13 cellular contexts compared by ENCODE assay signal in the genomic region with DNA sequence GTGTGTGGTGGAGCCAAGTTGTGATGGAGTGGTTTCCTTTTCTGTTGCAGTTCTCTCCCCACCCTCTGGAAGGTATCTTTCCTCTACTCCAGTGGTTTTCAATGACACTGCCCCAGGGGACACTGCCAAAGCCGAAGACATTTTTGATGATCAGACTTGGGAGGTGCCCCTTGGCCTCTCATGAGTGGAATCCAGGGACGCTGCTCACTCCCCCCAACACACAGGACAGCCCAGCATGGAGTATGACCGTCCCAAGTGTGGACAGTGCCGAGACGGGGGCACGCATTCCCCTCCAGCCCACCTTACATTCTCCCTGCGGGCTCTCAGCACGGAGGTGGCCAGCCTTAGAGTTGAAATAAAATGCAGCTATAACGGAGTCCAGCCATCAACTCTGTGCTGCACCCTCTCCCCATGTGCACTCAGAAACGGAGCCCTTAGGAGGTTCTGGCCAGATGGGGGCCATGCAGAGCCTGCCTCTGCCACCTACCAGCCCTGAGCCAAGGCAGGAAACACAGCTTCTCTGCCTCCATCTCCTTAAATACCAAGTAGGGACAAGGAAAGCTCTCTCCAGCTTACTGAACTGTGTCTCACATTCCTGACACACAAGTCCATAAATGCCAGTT.
DNase-seq lines count a peak whose midpoint lies in the region; ATAC-seq, FAIRE-seq and TF ChIP-seq lines count a peak whose summit lies in the region.
"Had no signal": no experiment of that assay in that cellular context is flagged by ENCODE, and none has a peak within 500 bp of the region (broad histone marks: within the 10 kb centered on the region; RNA-seq: fewer than 3 reads in every experiment).

No MANE protein-coding gene starts in this region.

- no peak overlapping the region for H2AFZ ChIP-seq in DND-41 (ENCODE audit: low read depth, low read length)
- H2AFZ ChIP-seq in K562 (ENCODE audit: low read depth, low read length), result no peak overlapping the region

- H3K27me3 ChIP-seq in BLaER1 treated with 17β-estradiol and CSF1 and Interleukin-3, amounts not matched to agents 10 nM and 100 nM, result no peaks in the 10 kb centered on the region
- peaks cover 8% of the 10 kb centered on the region for H3K27me3 ChIP-seq in DND-41 (ENCODE audit: insufficient read depth, low read length, poor library complexity)
- H3K27me3 ChIP-seq in K562 (ENCODE audit: control insufficient read depth in 2 of 2, insufficient read depth in 2 of 2, low read length in 2 of 2), result no peaks in the 10 kb centered on the region
- H3K27me3 ChIP-seq: suprapubic skin had no signal

- TF ChIP-seq POLR2A in K562 (conservative IDR thresholded peaks at IDR 0.05), result no peak

- H3K4me3 ChIP-seq in BLaER1 treated with 17β-estradiol and CSF1 and Interleukin-3, amounts not matched to agents 10 nM and 100 nM, result no peak overlapping the region
- H3K4me3 ChIP-seq in DND-41 (ENCODE audit: low read depth in 1 of 2, low read length in 2 of 2) (no peak overlapping the region), K562 (peak overlapping the region; percentile 20; the same call in 1 of the 2 replicates)
- H3K4me3 ChIP-seq: lung, suprapubic skin had no signal

- no peak for TF ChIP-seq CTCF in DND-41 (IDR thresholded peaks at IDR 0.05; ENCODE audit: borderline replicate concordance, extremely low read depth, low read length, poor library complexity, severe bottlenecking)
- no peak for TF ChIP-seq CTCF in K562 (IDR thresholded peaks at IDR 0.05 in 2 of 3, conservative IDR thresholded peaks at IDR 0.05 in 1 of 3; ENCODE audit: insufficient read depth in 2 of 3, low read depth in 1 of 3, low read length in 3 of 3)

- H3K4me3 Mint-ChIP-seq in natural killer cell treated with Interleukin-12 subunit alpha and Interleukin-12 subunit beta and Interleukin-15 and Interleukin-18, amount 100 ng/mL, for 72 hours, result peak overlapping the region; percentile 61

- H4K20me1 ChIP-seq in BLaER1 treated with 17β-estradiol and CSF1 and Interleukin-3, amounts not matched to agents 10 nM and 100 nM, result no peaks in the 10 kb centered on the region; a peak in 1 of 22 replicates
- no peaks in the 10 kb centered on the region for H4K20me1 ChIP-seq in DND-41 (ENCODE audit: insufficient read depth, low read length)
- peaks cover 22% of the 10 kb centered on the region for H4K20me1 ChIP-seq in K562 (replicated peaks; ENCODE audit: control insufficient read depth, insufficient read depth, low read length)

- no peak overlapping the region for H3K27ac ChIP-seq in BLaER1 treated with 17β-estradiol and CSF1 and Interleukin-3, amounts not matched to agents 10 nM and 100 nM
- H3K27ac ChIP-seq in DND-41 (ENCODE audit: low read length), result no peak overlapping the region
- H3K27ac ChIP-seq in K562 (ENCODE audit: extremely low read depth, low read depth, low read length), result peak overlapping the region; percentile 51; the same call in 2 of the 3 replicates
- H3K27ac ChIP-seq: suprapubic skin had no signal

- BruUV-seq in K562 (replicated peaks; lab: Mats Ljungman, UMichigan), result no TSS peak

- peaks cover 14 to 19% of the 10 kb centered on the region in 2 donors for H3K4me1 Mint-ChIP-seq in natural killer cell treated with Interleukin-12 subunit alpha and Interleukin-12 subunit beta and Interleukin-15 and Interleukin-18, amount 100 ng/mL, for 72 hours (ENCODE audit: low read depth in 2 of 2)

- H3K4me1 ChIP-seq in BLaER1 treated with 17β-estradiol and CSF1 and Interleukin-3, amounts not matched to agents 10 nM and 100 nM, result peaks cover 12 to 25% (median 19%) of the 10 kb centered on the region in 10 experiments
- no peaks in the 10 kb centered on the region for H3K4me1 ChIP-seq in DND-41 (ENCODE audit: insufficient read depth, low read length)
- peaks cover 42 to 43% of the 10 kb centered on the region in 2 experiments for H3K4me1 ChIP-seq in K562 (replicated peaks in 1 of 2; ENCODE audit: control insufficient read depth in 2 of 2, insufficient read depth in 2 of 2, low read length in 2 of 2)

- no peaks in the 10 kb centered on the region for H3K9me3 ChIP-seq in BLaER1 treated with 17β-estradiol and CSF1 and Interleukin-3, amounts not matched to agents 10 nM and 100 nM (replicated peaks in 1 of 11)
- H3K9me3 ChIP-seq in DND-41 (ENCODE audit: insufficient read depth, low read length, severe bottlenecking) (no peaks in the 10 kb centered on the region), K562 (replicated peaks; ENCODE audit: control insufficient read depth, insufficient read depth, low read depth, low read length) (no peaks in the 10 kb centered on the region)
- H3K9me3 ChIP-seq: suprapubic skin had no signal

- CTCF ChIA-PET in K562 (lab: Yijun Ruan, JAX; ENCODE audit: low intra/inter-chr PET ratio), result interaction anchor here (0.6 kb wide), 1 partner anchor 964 kb away, joined by 3 read pairs; no protein-coding TSS in a partner anchor

- H3K9ac ChIP-seq in BLaER1 treated with 17β-estradiol and CSF1 and Interleukin-3, amounts not matched to agents 10 nM and 100 nM, result no peak overlapping the region
- H3K9ac ChIP-seq in DND-41 (ENCODE audit: low read depth, low read length) (no peak overlapping the region), K562 (ENCODE audit: insufficient read depth in 1 of 2, low read depth in 2 of 2, low read length in 2 of 2) (peak overlapping the region; percentile 18 to 82; a peak in 3 of 4 replicates)

- H3K4me2 ChIP-seq in BLaER1 treated with 17β-estradiol and CSF1 and Interleukin-3, amounts not matched to agents 10 nM and 100 nM, result peak overlapping the region; percentile 45 to 85 (median 62)
- H3K4me2 ChIP-seq in DND-41 (ENCODE audit: insufficient read depth, low read length) (peak overlapping the region; percentile 48; the same call in 1 of the 2 replicates), K562 (ENCODE audit: insufficient read depth, low read length) (peak overlapping the region; percentile 84)

- H3K9me1 ChIP-seq in K562 (ENCODE audit: control insufficient read depth, insufficient read depth, low read length), result no peaks in the 10 kb centered on the region

- H3K79me2 ChIP-seq in DND-41 (ENCODE audit: insufficient read depth, low read length) (no peaks in the 10 kb centered on the region), K562 (ENCODE audit: control insufficient read depth, insufficient read depth, low read length) (peaks cover 67% of the 10 kb centered on the region)

- intact Hi-C loops in K562 (cut with micrococcal nuclease), result no loop called here

- peaks cover 5% of the 10 kb centered on the region for H3K9me3 Mint-ChIP-seq in natural killer cell treated with Interleukin-12 subunit alpha and Interleukin-12 subunit beta and Interleukin-15 and Interleukin-18, amount 100 ng/mL, for 72 hours

- peaks cover 5% of the 10 kb centered on the region for H3K36me3 Mint-ChIP-seq in natural killer cell treated with Interleukin-12 subunit alpha and Interleukin-12 subunit beta and Interleukin-15 and Interleukin-18, amount 100 ng/mL, for 72 hours

- peak overlapping the region; percentile 74 to 82 for H3K27ac Mint-ChIP-seq in natural killer cell treated with Interleukin-12 subunit alpha and Interleukin-12 subunit beta and Interleukin-15 and Interleukin-18, amount 100 ng/mL, for 72 hours

- POLR2A ChIA-PET in K562 (lab: Yijun Ruan, JAX), result interaction anchor here (1.0 kb wide), 1 partner anchor 9 kb away, joined by 3 read pairs; no protein-coding TSS in a partner anchor

- FAIRE-seq in K562 (lab: Jason Lieb, UNC), result no peak
- FAIRE-seq: D721Med had no signal

- TF ChIP-seq RAD21 in K562 (CRISPR knock-in tag; conservative IDR thresholded peaks at IDR 0.05 in 1 of 2, IDR thresholded peaks at IDR 0.05 in 1 of 2), result no peak

- DNase-seq in DND-41 (no peak), K562 (ENCODE audit: extremely low read depth in 1 of 4, low spot score in 3 of 4) (no peak), DMS153 treated with DMSO at 0.1 percent for 48 hours (lab: John Stamatoyannopoulos, UW; ENCODE audit: unreplicated experiment) (no peak)
- no peak for DNase-seq in natural killer cell treated with Interleukin-12 subunit alpha and Interleukin-12 subunit beta and Interleukin-15 and Interleukin-18, amount 100 ng/mL, for 72 hours (ENCODE audit: low spot score)
- no peak for DNase-seq in NK-92 treated with Interleukin-12 subunit alpha and Interleukin-12 subunit beta, amount 100 ng/mL, for 24 hours (lab: John Stamatoyannopoulos, UW)
- DNase-seq: GOT3, MV-4-11, NCI-H446 treated with DMSO at 0.1 percent for 48 hours had no signal

- no peak for TF ChIP-seq EP300 in K562 (IDR thresholded peaks at IDR 0.05; ENCODE audit: low read length)

- no peaks in the 10 kb centered on the region for H3K36me3 ChIP-seq in BLaER1 treated with 17β-estradiol and CSF1 and Interleukin-3, amounts not matched to agents 10 nM and 100 nM
- H3K36me3 ChIP-seq in DND-41 (ENCODE audit: insufficient read depth, low read length) (no peaks in the 10 kb centered on the region), K562 (ENCODE audit: control insufficient read depth, insufficient read depth, low read length) (no peaks in the 10 kb centered on the region)
- H3K36me3 ChIP-seq: suprapubic skin had no signal

- ATAC-seq in DND-41 (ENCODE audit: insufficient read depth, low read depth) (no peak), K562 (peak; percentile 38), HG03520 (IDR thresholded peaks at IDR 0.05; ENCODE audit: unreplicated experiment) (no peak)
- ATAC-seq in natural killer cell treated with Interleukin-12 subunit alpha and Interleukin-12 subunit beta and Interleukin-15 and Interleukin-18, amount 100 ng/mL, for 72 hours, result no peak

- peaks cover 0 to 13% of the 10 kb centered on the region in 2 donors for H3K27me3 Mint-ChIP-seq in natural killer cell treated with Interleukin-12 subunit alpha and Interleukin-12 subunit beta and Interleukin-15 and Interleukin-18, amount 100 ng/mL, for 72 hours

- WGBS in K562 (ENCODE audit: insufficient coverage, low coverage, missing lambda C conversion rate), result 21% methylated on average over 6 of the region's 10 CpGs

- in situ Hi-C loops in K562 (cut with MboI), result no loop called here

TF ChIP-seq in K562, 482 proteins besides CTCF, POLR2A, EP300 and RAD21 (continues in another document):
- TF ChIP-seq MIER1 (IDR thresholded peaks at IDR 0.05; ENCODE audit: low read depth) (no peak), ZNF134 (CRISPR knock-in tag; conservative IDR thresholded peaks at IDR 0.05) (no peak), ETV6 (IDR thresholded peaks at IDR 0.05; ENCODE audit: borderline replicate concordance in 1 of 2, low read depth in 2 of 2, low read length in 1 of 2) (no peak), ETV6 (CRISPR knock-in tag; IDR thresholded peaks at IDR 0.05; ENCODE audit: borderline replicate concordance) (no peak)
- TF ChIP-seq, protein P1, sequence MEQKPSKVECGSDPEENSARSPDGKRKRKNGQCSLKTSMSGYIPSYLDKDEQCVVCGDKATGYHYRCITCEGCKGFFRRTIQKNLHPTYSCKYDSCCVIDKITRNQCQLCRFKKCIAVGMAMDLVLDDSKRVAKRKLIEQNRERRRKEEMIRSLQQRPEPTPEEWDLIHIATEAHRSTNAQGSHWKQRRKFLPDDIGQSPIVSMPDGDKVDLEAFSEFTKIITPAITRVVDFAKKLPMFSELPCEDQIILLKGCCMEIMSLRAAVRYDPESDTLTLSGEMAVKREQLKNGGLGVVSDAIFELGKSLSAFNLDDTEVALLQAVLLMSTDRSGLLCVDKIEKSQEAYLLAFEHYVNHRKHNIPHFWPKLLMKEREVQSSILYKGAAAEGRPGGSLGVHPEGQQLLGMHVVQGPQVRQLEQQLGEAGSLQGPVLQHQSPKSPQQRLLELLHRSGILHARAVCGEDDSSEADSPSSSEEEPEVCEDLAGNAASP (IDR thresholded peaks at IDR 0.05), result no peak

Comparison
In these comparisons a context has a peak if more than half of its experiments do, and no peak if none do; other contexts are left out.
1. H3K9ac ChIP-seq: peak in K562 (2 of 2); none in BLaER1 treated with 17β-estradiol and CSF1 and Interleukin-3, amounts not matched to agents 10 nM and 100 nM (0 of 11) and DND-41 (single experiment).
2. Peak in every context shown above with its lines, with median percentiles within 50 percentile points of each other: H3K4me2 ChIP-seq.